In the genomic region with DNA sequence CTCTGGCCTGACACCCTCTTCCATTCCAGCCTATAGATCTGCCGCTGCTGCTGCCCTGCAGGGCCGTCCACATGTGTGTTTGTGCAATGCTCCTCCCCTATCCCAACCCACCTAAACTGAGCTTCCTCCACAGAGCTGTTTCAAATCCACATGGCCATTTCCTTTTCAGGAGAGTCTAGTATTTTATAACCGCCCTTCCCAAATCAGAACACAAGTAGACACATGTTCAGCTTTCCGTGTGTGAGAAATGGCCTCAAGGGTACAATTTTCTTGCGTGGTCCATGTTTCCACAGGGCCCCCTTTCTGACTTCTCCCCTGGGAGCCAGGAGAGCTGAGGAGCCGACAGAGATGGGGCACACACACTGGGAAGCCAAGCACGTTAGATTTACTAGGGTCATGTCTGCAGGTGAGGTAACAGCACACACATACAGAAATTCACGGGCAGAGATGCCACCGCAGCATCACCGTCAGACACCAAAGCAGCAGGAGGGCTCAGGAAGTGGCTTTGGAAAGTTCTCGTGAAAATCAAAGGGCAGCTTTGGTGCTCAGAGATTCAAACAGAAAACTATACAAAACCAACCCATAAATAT, we compare ENCODE assay signal across 20 cellular contexts.
A peak's percentile ranks its signal among the peaks of the same experiment; 100 is the strongest.
DNase-seq lines count a peak whose midpoint lies in the region; ATAC-seq and TF ChIP-seq lines count a peak whose summit lies in the region.
"Had no signal": no experiment of that assay in that cellular context is flagged by ENCODE, and none has a peak within 500 bp of the region (broad histone marks: within the 10 kb centered on the region; RNA-seq: fewer than 3 reads in every experiment).

No MANE protein-coding gene starts in this region.

- H3K4me1 ChIP-seq in GM23338 (ENCODE audit: insufficient read depth) (peaks cover 19% of the 10 kb centered on the region), BE2C (no peaks in the 10 kb centered on the region)
- H3K4me1 ChIP-seq: breast epithelium had no signal

- H3K36me3 ChIP-seq in GM23338 (ENCODE audit: insufficient read depth) (no peaks in the 10 kb centered on the region), BE2C (no peaks in the 10 kb centered on the region)
- H3K36me3 ChIP-seq: breast epithelium had no signal

- intact Hi-C loops in CD14-positive monocyte (cut with micrococcal nuclease) = no loop called here

- no peak overlapping the region for H3K4me2 ChIP-seq in GM23338
- H3K4me2 ChIP-seq: KMS-11 had no signal

- H3F3A ChIP-seq in GM23338 (replicated peaks; ENCODE audit: low read depth) = no peaks in the 10 kb centered on the region

- H3K4me3 Mint-ChIP-seq in CD14-positive monocyte (no peak overlapping the region), GM23338 (no peak overlapping the region)
- H3K4me3 Mint-ChIP-seq: nephron had no signal

- H3K9me3 Mint-ChIP-seq in CD14-positive monocyte = peaks cover 0 to 3% (median 0%) of the 10 kb centered on the region in 7 donors
- H3K9me3 Mint-ChIP-seq in GM23338 = no peaks in the 10 kb centered on the region; the same call in 2 of the 3 replicates

- H4K20me1 ChIP-seq in GM23338 (replicated peaks; ENCODE audit: insufficient read depth) = no peaks in the 10 kb centered on the region; the same call in 1 of the 2 replicates

- peak; percentile 8 for DNase-seq in CD14-positive monocyte (ENCODE audit: low spot score)
- DNase-seq in GM23338 (ENCODE audit: low spot score) = no peak
- peak; percentile 9 for DNase-seq in activated T-cell treated with anti-CD3 and anti-CD28 coated beads for 24 hours (ENCODE audit: low read depth)
- peak; percentile 10 for DNase-seq in effector CD8-positive, alpha-beta T cell (lab: John Stamatoyannopoulos, UW)
- no peak for DNase-seq in GM03348 (ENCODE audit: low spot score)
- DNase-seq in BE2C = no peak
- DNase-seq in foreskin fibroblast = no peak
- DNase-seq: activated CD4-positive, CD25-positive, alpha-beta regulatory T cell; DMS153; effector memory CD4-positive, alpha-beta T cell; H7; hippocampal formation; kidney glomerular epithelial cell; mesenchymal stem cell; small intestine; substantia nigra had no signal

- H3K4me1 Mint-ChIP-seq in CD14-positive monocyte = peaks cover 2% of the 10 kb centered on the region
- peaks cover 27% of the 10 kb centered on the region for H3K4me1 Mint-ChIP-seq in GM23338
- H3K4me1 Mint-ChIP-seq: nephron had no signal

- H3K9me3 ChIP-seq in BE2C = no peaks in the 10 kb centered on the region
- H3K9me3 ChIP-seq: breast epithelium had no signal

- TF ChIP-seq CTCF in CD14-positive monocyte (IDR thresholded peaks at IDR 0.05) (no peak), GM23338 (conservative IDR thresholded peaks at IDR 0.05; ENCODE audit: low read depth in 2 of 2) (no peak), BE2C (IDR thresholded peaks at IDR 0.05; ENCODE audit: low read depth, low read length) (no peak), foreskin fibroblast (IDR thresholded peaks at IDR 0.05; ENCODE audit: low read depth, low read length) (no peak)

- H3K9me2 ChIP-seq in GM23338 (ENCODE audit: insufficient read depth) = no peaks in the 10 kb centered on the region

- H3K79me2 ChIP-seq in GM23338 (replicated peaks; ENCODE audit: insufficient read depth) = no peaks in the 10 kb centered on the region

- H3K27me3 ChIP-seq in GM23338 (ENCODE audit: insufficient read depth) (peaks cover 47% of the 10 kb centered on the region), BE2C (no peaks in the 10 kb centered on the region)

- H3K27ac ChIP-seq in GM23338 (ENCODE audit: low read depth) = no peak overlapping the region
- H3K27ac ChIP-seq: breast epithelium, KMS-11 had no signal

- H3K27ac Mint-ChIP-seq in CD14-positive monocyte (no peak overlapping the region), GM23338 (no peak overlapping the region)
- H3K27ac Mint-ChIP-seq: nephron, progenitor cell of endocrine pancreas had no signal

- H3K4me3 ChIP-seq in GM23338 (no peak overlapping the region), BE2C (ENCODE audit: low read depth, low read length) (no peak overlapping the region), foreskin fibroblast (ENCODE audit: low read depth in 1 of 2, low read length in 2 of 2) (no peak overlapping the region)
- H3K4me3 ChIP-seq: breast epithelium had no signal

- peak; percentile 10; the same call in 1 of the 3 replicates for ATAC-seq in GM23338

- H3K36me3 Mint-ChIP-seq in CD14-positive monocyte (no peaks in the 10 kb centered on the region), GM23338 (ENCODE audit: low read depth) (peaks cover 3% of the 10 kb centered on the region; the same call in 2 of the 3 replicates)

- no peak overlapping the region for H2AFZ ChIP-seq in GM23338

- H3K27me3 Mint-ChIP-seq in CD14-positive monocyte (ENCODE audit: low read depth in 3 of 3) (peaks cover 11 to 39% (median 24%) of the 10 kb centered on the region in 3 donors), GM23338 (ENCODE audit: insufficient read depth, low read depth, poor library complexity) (peaks cover 21% of the 10 kb centered on the region)

TF ChIP-seq in GM23338, 12 proteins besides CTCF, POLR2A, EP300 and RAD21 (continues in another document):
- TF ChIP-seq STAT1 (IDR thresholded peaks at IDR 0.05; ENCODE audit: unreplicated experiment) (no peak), NANOG (IDR thresholded peaks at IDR 0.05; ENCODE audit: borderline replicate concordance) (no peak), CREB1 (CRISPR knock-in tag; IDR thresholded peaks at IDR 0.05; ENCODE audit: low read depth) (no peak), EZH2phosphoT487 (IDR thresholded peaks at IDR 0.05; ENCODE audit: unreplicated experiment) (no peak), ZNF331 (CRISPR knock-in tag; IDR thresholded peaks at IDR 0.05; ENCODE audit: low read depth) (no peak), ZNF114 (CRISPR knock-in tag; IDR thresholded peaks at IDR 0.05) (no peak), JUNB (IDR thresholded peaks at IDR 0.05; ENCODE audit: unreplicated experiment) (no peak)
- TF ChIP-seq, protein P1, sequence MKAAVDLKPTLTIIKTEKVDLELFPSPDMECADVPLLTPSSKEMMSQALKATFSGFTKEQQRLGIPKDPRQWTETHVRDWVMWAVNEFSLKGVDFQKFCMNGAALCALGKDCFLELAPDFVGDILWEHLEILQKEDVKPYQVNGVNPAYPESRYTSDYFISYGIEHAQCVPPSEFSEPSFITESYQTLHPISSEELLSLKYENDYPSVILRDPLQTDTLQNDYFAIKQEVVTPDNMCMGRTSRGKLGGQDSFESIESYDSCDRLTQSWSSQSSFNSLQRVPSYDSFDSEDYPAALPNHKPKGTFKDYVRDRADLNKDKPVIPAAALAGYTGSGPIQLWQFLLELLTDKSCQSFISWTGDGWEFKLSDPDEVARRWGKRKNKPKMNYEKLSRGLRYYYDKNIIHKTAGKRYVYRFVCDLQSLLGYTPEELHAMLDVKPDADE (IDR thresholded peaks at IDR 0.05) = no peak

Comparison
In these comparisons a context has a peak if more than half of its experiments do, and no peak if none do; other contexts are left out.
1. DNase-seq: peak in CD14-positive monocyte (single experiment), activated T-cell treated with anti-CD3 and anti-CD28 coated beads for 24 hours (single experiment) and effector CD8-positive, alpha-beta T cell (single experiment); none in GM23338 (single experiment), GM03348 (single experiment), BE2C (single experiment) and foreskin fibroblast (0 of 2).